ENCODE assay signal across 10 cellular contexts in genomic region chr3:118782755-118783202, GRCh38.
DNase-seq lines count a peak whose midpoint lies in the region; ATAC-seq and TF ChIP-seq lines count a peak whose summit lies in the region.
"Had no signal": no experiment of that assay in that cellular context is flagged by ENCODE, and none has a peak within 500 bp of the region (broad histone marks: within the 10 kb centered on the region; RNA-seq: fewer than 3 reads in every experiment).

No MANE protein-coding gene starts in this region.

- H2AFZ ChIP-seq in hepatocyte: no peak overlapping the region

- WGBS in hepatocyte (ENCODE audit: low lambda C conversion rate, missing lambda C conversion rate): 33% methylated on average over 2 of the region's 2 CpGs

- H3K4me3 ChIP-seq in HL-60 (replicated peaks; ENCODE audit: insufficient read depth, low read length) (no peak overlapping the region), hepatocyte (no peak overlapping the region)
- H3K4me3 ChIP-seq: right atrium auricular region had no signal

- H3K36me3 ChIP-seq in hepatocyte (replicated peaks; ENCODE audit: insufficient read depth, low read depth): no peaks in the 10 kb centered on the region
- H3K36me3 ChIP-seq: right atrium auricular region had no signal

- DNase-seq in HL-60 (ENCODE audit: low read depth in 1 of 2, low spot score in 1 of 2): peak; percentile 10 to 28
- DNase-seq in renal cortical epithelial cell (ENCODE audit: low read depth): peak; percentile 53
- DNase-seq in NCI-H524 treated with DMSO at 0.1 percent for 48 hours (lab: John Stamatoyannopoulos, UW): no peak
- no peak for DNase-seq in CD1c-positive myeloid dendritic cell (ENCODE audit: extremely low spot score)
- no peak for DNase-seq in hepatocyte (ENCODE audit: low spot score)
- DNase-seq: activated CD4-positive, alpha-beta T cell treated with anti-CD3 and anti-CD28 coated beads, Interleukin-2, amount 50 U/mL, for 4 hours; NCI-H510A had no signal

- H4K20me1 ChIP-seq in hepatocyte (ENCODE audit: insufficient read depth, poor library complexity, severe bottlenecking): no peaks in the 10 kb centered on the region

- H3K79me2 ChIP-seq in hepatocyte: no peaks in the 10 kb centered on the region

- no peak for TF ChIP-seq CTCF in HL-60 (IDR thresholded peaks at IDR 0.05; ENCODE audit: insufficient read depth, low read length)
- TF ChIP-seq CTCF in hepatocyte (IDR thresholded peaks at IDR 0.05; ENCODE audit: poor library complexity): no peak

- H3K27me3 ChIP-seq in HL-60 (ENCODE audit: insufficient read depth, poor library complexity, severe bottlenecking) (no peaks in the 10 kb centered on the region), hepatocyte (no peaks in the 10 kb centered on the region)
- H3K27me3 ChIP-seq: right atrium auricular region had no signal

- H3K4me2 ChIP-seq in hepatocyte: no peak overlapping the region

- ATAC-seq in GM19043 (IDR thresholded peaks at IDR 0.05; ENCODE audit: low read depth, unreplicated experiment): peak; percentile 89
- ATAC-seq in HG02623 (IDR thresholded peaks at IDR 0.05; ENCODE audit: unreplicated experiment): peak; percentile 93

- no peaks in the 10 kb centered on the region for H3K4me1 ChIP-seq in hepatocyte (ENCODE audit: insufficient read depth)

- H3K27ac ChIP-seq in HL-60 (replicated peaks) (no peak overlapping the region), hepatocyte (no peak overlapping the region)
- H3K27ac ChIP-seq: right atrium auricular region had no signal

- no peaks in the 10 kb centered on the region for H3K9me2 ChIP-seq in hepatocyte (replicated peaks; ENCODE audit: insufficient read depth)

- H3K9me3 ChIP-seq in hepatocyte (ENCODE audit: low read depth): no peaks in the 10 kb centered on the region
- H3K9me3 ChIP-seq: right atrium auricular region had no signal

Comparison
In these comparisons a context has a peak if more than half of its experiments do, and no peak if none do; other contexts are left out.
1. DNase-seq: peak in HL-60 (2 of 2) and renal cortical epithelial cell (single experiment); none in NCI-H524 treated with DMSO at 0.1 percent for 48 hours (single experiment), CD1c-positive myeloid dendritic cell (single experiment) and hepatocyte (single experiment).